Comparison of ENCODE assay signal across 8 cellular contexts in genomic region chr19:4534836-4535658, GRCh38.
DNase-seq lines count a peak whose midpoint lies in the region; ATAC-seq and TF ChIP-seq lines count a peak whose summit lies in the region.

A gene with protein sequence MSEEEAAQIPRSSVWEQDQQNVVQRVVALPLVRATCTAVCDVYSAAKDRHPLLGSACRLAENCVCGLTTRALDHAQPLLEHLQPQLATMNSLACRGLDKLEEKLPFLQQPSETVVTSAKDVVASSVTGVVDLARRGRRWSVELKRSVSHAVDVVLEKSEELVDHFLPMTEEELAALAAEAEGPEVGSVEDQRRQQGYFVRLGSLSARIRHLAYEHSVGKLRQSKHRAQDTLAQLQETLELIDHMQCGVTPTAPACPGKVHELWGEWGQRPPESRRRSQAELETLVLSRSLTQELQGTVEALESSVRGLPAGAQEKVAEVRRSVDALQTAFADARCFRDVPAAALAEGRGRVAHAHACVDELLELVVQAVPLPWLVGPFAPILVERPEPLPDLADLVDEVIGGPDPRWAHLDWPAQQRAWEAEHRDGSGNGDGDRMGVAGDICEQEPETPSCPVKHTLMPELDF (minus strand): TSS chr19:4535224. CDS start chr19:4534074, 1,150 bp downstream.

- H3K4me3 ChIP-seq in cardiac fibroblast (replicated peaks in 1 of 2; ENCODE audit: low read depth in 2 of 2, low read length in 2 of 2), result peak within 1 kb of the TSS in 1 of 2 donors; percentile 26

- no peak for TF ChIP-seq CTCF in cardiac fibroblast (IDR thresholded peaks at IDR 0.05; ENCODE audit: low read depth, low read length)

- DNase-seq in DMS53 treated with DMSO at 0.1 percent for 48 hours (lab: John Stamatoyannopoulos, UW; ENCODE audit: unreplicated experiment) (peak; percentile 62), NCI-H1417 treated with DMSO at 0.1 percent for 48 hours (lab: John Stamatoyannopoulos, UW) (peak; percentile 57), T-helper 2 cell (peak in 3 of 5 experiments; percentile 22 to 24 (median 23)), cardiac fibroblast (ENCODE audit: low read depth in 2 of 2) (peak; percentile 43 to 76), iris pigment epithelial cell (ENCODE audit: low read depth) (peak; percentile 51), KG1 (lab: John Stamatoyannopoulos, UW) (no peak)
- DNase-seq in stimulated activated CD4-positive, alpha-beta T cell treated with anti-CD3 and anti-CD28 coated beads, Interleukin-12 subunit alpha, Interleukin-12 subunit beta, amount 100 ng/mL, for 4 hours, result peak; percentile 43

- no peak for ATAC-seq in HG02973 (IDR thresholded peaks at IDR 0.05; ENCODE audit: unreplicated experiment)
